10 cellular contexts compared by ENCODE assay signal in genomic region chr11:14418801-14419417, GRCh38. TPM values are rescaled to one million over a fixed set of nuclear protein-coding genes. Genes with fewer than 3 reads are reported as not detected.
DNase-seq lines count a peak whose midpoint lies in the region; ATAC-seq and TF ChIP-seq lines count a peak whose summit lies in the region.
"Had no signal": no experiment of that assay in that cellular context is flagged by ENCODE, and none has a peak within 500 bp of the region (broad histone marks: within the 10 kb centered on the region; RNA-seq: fewer than 3 reads in every experiment).

No MANE protein-coding gene starts in this region.

- no peaks in the 10 kb centered on the region for H3K27me3 Mint-ChIP-seq in CD4-positive, alpha-beta memory T cell

- no peak for TF ChIP-seq POLR2A in sigmoid colon (IDR thresholded peaks at IDR 0.05)

- DNase-seq in NCI-H748 (lab: John Stamatoyannopoulos, UW; ENCODE audit: unreplicated experiment) (peak; percentile 61), fibroblast of mammary gland (ENCODE audit: low read depth) (peak; percentile 45), sigmoid colon (no peak), NCI-H446 treated with DMSO at 0.1 percent for 48 hours (lab: John Stamatoyannopoulos, UW) (no peak)
- no peak for DNase-seq in CD4-positive, alpha-beta memory T cell

- CTCF ChIA-PET in CD4-positive, alpha-beta memory T cell (lab: Charles Lee; ENCODE audit: partially characterized antibody): interaction anchor here (0.8 to 2.6 kb wide), 7 partner anchors 17 to 646 kb away, joined by 3 to 10 read pairs (median 6); no protein-coding TSS in a partner anchor

- intact Hi-C loops in CD4-positive, alpha-beta memory T cell (cut with micrococcal nuclease): no loop called here
- intact Hi-C loops in sigmoid colon (cut with DNase I): no loop called here

- no peaks in the 10 kb centered on the region for H3K36me3 ChIP-seq in CD4-positive, alpha-beta memory T cell (ENCODE audit: insufficient read depth, low read length)
- no peaks in the 10 kb centered on the region for H3K36me3 ChIP-seq in sigmoid colon

- 41 to 76% methylated on average over 6 of the region's 6 CpGs for WGBS in sigmoid colon, 2 donors

- POLR2A ChIA-PET in CD4-positive, alpha-beta memory T cell (lab: Charles Lee; ENCODE audit: partially characterized antibody): no interaction called here

- no peaks in the 10 kb centered on the region for H3K9me3 Mint-ChIP-seq in CD4-positive, alpha-beta memory T cell

- no peak overlapping the region for H3K4me3 ChIP-seq in fibroblast of mammary gland (ENCODE audit: control insufficient read depth, low read depth, low read length)
- no peak overlapping the region for H3K4me3 ChIP-seq in CD4-positive, alpha-beta memory T cell (ENCODE audit: low read length in 2 of 2)
- H3K4me3 ChIP-seq in sigmoid colon: no peak overlapping the region

- peaks cover 29% of the 10 kb centered on the region for H3K4me1 ChIP-seq in CD4-positive, alpha-beta memory T cell (ENCODE audit: insufficient read depth, low read length)
- H3K4me1 ChIP-seq in sigmoid colon: peaks cover 0 to 45% (median 36%) of the 10 kb centered on the region in 4 donors

- H3K36me3 Mint-ChIP-seq in CD4-positive, alpha-beta memory T cell: no peaks in the 10 kb centered on the region

- no peaks in the 10 kb centered on the region for H3K27me3 ChIP-seq in CD4-positive, alpha-beta memory T cell (ENCODE audit: insufficient read depth, low read length)
- H3K27me3 ChIP-seq in sigmoid colon: no peaks in the 10 kb centered on the region

- no peaks in the 10 kb centered on the region for H3K9me3 ChIP-seq in CD4-positive, alpha-beta memory T cell (ENCODE audit: control insufficient read depth in 1 of 2, low read length in 2 of 2)
- H3K9me3 ChIP-seq in sigmoid colon: no peaks in the 10 kb centered on the region

- H3K4me1 Mint-ChIP-seq in CD4-positive, alpha-beta memory T cell: peaks cover 19 to 33% (median 20%) of the 10 kb centered on the region in 4 donors

- ATAC-seq in GM18511 (IDR thresholded peaks at IDR 0.05; ENCODE audit: unreplicated experiment): no peak
- ATAC-seq: activated CD4-positive, CD25-positive, alpha-beta regulatory T cell treated with anti-CD3 and anti-CD28 coated beads, Interleukin-2, amount 50 U/mL, for 24 hours had no signal

- no peak overlapping the region for H3K27ac Mint-ChIP-seq in CD4-positive, alpha-beta memory T cell

- TF ChIP-seq CTCF in 22Rv1 (IDR thresholded peaks at IDR 0.05) (peak; percentile 71), GM12874 (IDR thresholded peaks at IDR 0.05; ENCODE audit: insufficient read depth, low read depth, low read length) (peak; percentile 41; the same call in 1 of the 2 replicates), fibroblast of mammary gland (conservative IDR thresholded peaks at IDR 0.05; ENCODE audit: control insufficient read depth, insufficient read depth, low read depth, low read length) (peak; percentile 40), sigmoid colon (IDR thresholded peaks at IDR 0.05) (no peak)

- H3K4me3 Mint-ChIP-seq in CD4-positive, alpha-beta memory T cell: no peak overlapping the region

- no peak overlapping the region for H3K27ac ChIP-seq in 22Rv1
- no peak overlapping the region for H3K27ac ChIP-seq in CD4-positive, alpha-beta memory T cell (ENCODE audit: low read depth, low read length)
- H3K27ac ChIP-seq in sigmoid colon: peak overlapping the region in 2 of 4 donors; percentile 60 to 73
- H3K27ac ChIP-seq: HL-60 had no signal

- no peak for TF ChIP-seq EP300 in sigmoid colon (IDR thresholded peaks at IDR 0.05)

RNA-seq across cellular contexts. Expression of gene RRAS2, which starts 59.9 kb away (rescaled TPM):
- total RNA-seq in CD4-positive, alpha-beta memory T cell: 10 to 100 TPM; 11.4 to 11.8 TPM
- 10 to 100 TPM; 11.5 to 12.5 TPM for polyA plus RNA-seq in CD4-positive, alpha-beta memory T cell
- total RNA-seq in sigmoid colon: 10 to 100 TPM; 31.1 to 48.5 (median 40.4) TPM
- polyA plus RNA-seq in sigmoid colon: 10 to 100 TPM; 15.5 to 27.3 (median 25.8) TPM

Comparison
In these comparisons a context has a peak if more than half of its experiments do, and no peak if none do; other contexts are left out.
1. CTCF ChIP-seq: peak in 22Rv1 (single experiment), GM12874 (single experiment) and fibroblast of mammary gland (single experiment); none in sigmoid colon (0 of 4).
2. DNase-seq: peak in NCI-H748 (single experiment) and fibroblast of mammary gland (single experiment); none in CD4-positive, alpha-beta memory T cell (0 of 5), sigmoid colon (single experiment) and NCI-H446 treated with DMSO at 0.1 percent for 48 hours (single experiment).